1 cellular context compared by ENCODE assay signal in the genomic region with DNA sequence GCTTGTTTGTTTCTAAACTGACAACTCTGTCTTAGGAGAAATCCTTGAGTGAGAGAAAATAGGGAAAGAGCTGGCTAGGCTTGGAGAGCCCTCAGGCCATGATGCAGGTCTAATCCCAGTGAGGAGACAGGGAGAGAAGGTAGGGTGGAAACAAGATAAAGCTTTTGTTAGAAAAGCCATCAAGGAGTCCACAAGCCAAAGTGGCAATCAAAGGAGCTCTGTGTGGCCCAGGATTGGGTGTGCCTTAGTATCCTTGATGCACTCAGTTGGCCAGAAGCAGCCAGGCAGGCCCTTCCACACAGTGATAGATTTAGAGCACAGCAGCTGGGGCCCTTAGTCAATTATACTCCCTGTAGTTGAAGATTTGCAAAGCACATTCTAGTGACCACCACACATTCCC.
TF ChIP-seq lines count a peak whose summit lies in the region.

No MANE protein-coding gene starts in this region.

TF ChIP-seq in IMR-90, 13 proteins besides CTCF, POLR2A, EP300 and RAD21:
- TF ChIP-seq MXI1 (IDR thresholded peaks at IDR 0.05; ENCODE audit: borderline replicate concordance, low read depth, low read length) (no peak), FOS (IDR thresholded peaks at IDR 0.05; ENCODE audit: low read depth, low read length) (no peak), NFE2L2 (IDR thresholded peaks at IDR 0.05; ENCODE audit: low read depth, low read length) (no peak), MAFK (IDR thresholded peaks at IDR 0.05; ENCODE audit: low read depth, low read length) (no peak), BHLHE40 (IDR thresholded peaks at IDR 0.05; ENCODE audit: low read depth, low read length) (no peak), CEBPB (IDR thresholded peaks at IDR 0.05; ENCODE audit: low read depth, low read length) (no peak), RFX5 (IDR thresholded peaks at IDR 0.05; ENCODE audit: low read depth, low read length) (no peak), SMC3 (IDR thresholded peaks at IDR 0.05; ENCODE audit: low read depth, low read length) (no peak), ELK1 (IDR thresholded peaks at IDR 0.05; ENCODE audit: borderline replicate concordance, low read depth, low read length) (no peak)
- TF ChIP-seq, protein P1, sequence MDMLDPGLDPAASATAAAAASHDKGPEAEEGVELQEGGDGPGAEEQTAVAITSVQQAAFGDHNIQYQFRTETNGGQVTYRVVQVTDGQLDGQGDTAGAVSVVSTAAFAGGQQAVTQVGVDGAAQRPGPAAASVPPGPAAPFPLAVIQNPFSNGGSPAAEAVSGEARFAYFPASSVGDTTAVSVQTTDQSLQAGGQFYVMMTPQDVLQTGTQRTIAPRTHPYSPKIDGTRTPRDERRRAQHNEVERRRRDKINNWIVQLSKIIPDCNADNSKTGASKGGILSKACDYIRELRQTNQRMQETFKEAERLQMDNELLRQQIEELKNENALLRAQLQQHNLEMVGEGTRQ (IDR thresholded peaks at IDR 0.05; ENCODE audit: low read depth, low read length) = no peak
